ENCODE assay signal across 37 cellular contexts in genomic region chr3:17333893-17334292, GRCh38.
"Had no signal": no experiment of that assay in that cellular context is flagged by ENCODE, and none has a peak within 500 bp of the region (broad histone marks: within the 10 kb centered on the region; RNA-seq: fewer than 3 reads in every experiment).

No MANE protein-coding gene starts in this region.

- H3K27me3 Mint-ChIP-seq: activated B cell treated with CpG ODN at 0.5 μM for 24 hours; activated CD4-positive, alpha-beta memory T cell treated with anti-CD3 and anti-CD28 coated beads for 36 hours; activated CD4-positive, alpha-beta T cell treated with anti-CD3 and anti-CD28 coated beads, Interleukin-2, amount 10 ng/mL, durations not matched to agents 24 days and 14 days; activated CD8-positive, alpha-beta T cell treated with anti-CD3 and anti-CD28 coated beads for 36 hours; activated naive CD8-positive, alpha-beta T cell treated with anti-CD3 and anti-CD28 coated beads for 36 hours; activated T-helper 17 cell treated with anti-CD3 and anti-CD28 coated beads, Interleukin-2, amount 50 U/mL, for 72 hours; brain; central memory CD8-positive, alpha-beta T cell had no signal

- H3K9me3 ChIP-seq: adrenal gland had no signal

- H3K27ac ChIP-seq: adrenal gland, cardiac muscle cell, WERI-Rb-1 had no signal

- H3K36me3 ChIP-seq: adrenal gland, cardiac muscle cell, WERI-Rb-1 had no signal

- H3K4me1 Mint-ChIP-seq: activated B cell treated with CpG ODN at 0.5 μM for 24 hours; activated CD4-positive, alpha-beta T cell treated with anti-CD3 and anti-CD28 coated beads, Interleukin-2, amount 10 ng/mL, durations not matched to agents 24 days and 14 days; activated T-helper 17 cell treated with anti-CD3 and anti-CD28 coated beads, Interleukin-2, amount 50 U/mL, for 72 hours; central memory CD8-positive, alpha-beta T cell had no signal

- ATAC-seq: activated CD8-positive, alpha-beta T cell treated with anti-CD3 and anti-CD28 coated beads for 36 hours; activated naive CD4-positive, alpha-beta T cell treated with anti-CD3 and anti-CD28 coated beads, Interleukin-2, amount 50 U/mL, for 72 hours; activated T-cell treated with anti-CD3 and anti-CD28 coated beads, Interleukin-2, amount 50 U/mL, for 4 hours; activated T-cell treated with anti-CD3 and anti-CD28 coated beads, Interleukin-2, amount 50 U/mL, for 72 hours; activated T-helper 17 cell treated with anti-CD3 and anti-CD28 coated beads, Interleukin-2, amount 50 U/mL, for 72 hours had no signal

- H3K27ac Mint-ChIP-seq: activated B cell treated with CpG ODN at 0.5 μM for 24 hours; activated CD4-positive, alpha-beta memory T cell treated with anti-CD3 and anti-CD28 coated beads for 36 hours; activated CD4-positive, alpha-beta T cell treated with anti-CD3 and anti-CD28 coated beads, Interleukin-2, amount 10 ng/mL, durations not matched to agents 24 days and 14 days; activated CD8-positive, alpha-beta T cell treated with anti-CD3 and anti-CD28 coated beads for 36 hours; activated naive CD4-positive, alpha-beta T cell treated with anti-CD3 and anti-CD28 coated beads for 36 hours; activated naive CD4-positive, alpha-beta T cell treated with anti-CD3 and anti-CD28 coated beads, Interleukin-2, amount 50 U/mL, for 72 hours; activated naive CD8-positive, alpha-beta T cell treated with anti-CD3 and anti-CD28 coated beads for 36 hours; activated T-cell treated with anti-CD3 and anti-CD28 coated beads, Interleukin-2, amount 50 U/mL, for 72 hours; activated T-helper 1 cell treated with anti-CD3 and anti-CD28 coated beads, Interleukin-12 subunit alpha, Interleukin-12 subunit beta, Interleukin-2, Interleukin-4 antibody, amounts not matched to agents 30 ng/mL and 10 ng/mL and 1 ng/mL, durations not matched to agents 14 hours and 24 hours and 36 hours; activated T-helper 17 cell treated with anti-CD3 and anti-CD28 coated beads, Interleukin-2, amount 50 U/mL, for 72 hours; brain; T-helper 1 cell treated with Interleukin-12 subunit alpha and Interleukin-12 subunit beta and Interleukin-4 antibody, amounts not matched to agents 30 μg/mL and 1 μg/mL, for 36 hours; T-helper 2 cell treated with Interferon-gamma antibody and Interleukin-4, amounts not matched to agents 5 μg/mL and 100 μg/mL, for 36 hours had no signal

- DNase-seq: activated B cell treated with CpG ODN at 0.5 μM for 24 hours; activated CD4-positive, alpha-beta memory T cell treated with anti-CD3 and anti-CD28 coated beads for 36 hours; activated CD4-positive, alpha-beta T cell treated with anti-CD3 and anti-CD28 coated beads for 4 hours; activated CD4-positive, alpha-beta T cell treated with anti-CD3 and anti-CD28 coated beads, Interleukin-2, amount 10 ng/mL, durations not matched to agents 24 days and 14 days; activated CD4-positive, alpha-beta T cell treated with anti-CD3 and anti-CD28 coated beads, Interleukin-2, amount 50 U/mL, for 1 hour; activated CD4-positive, alpha-beta T cell treated with anti-CD3 and anti-CD28 coated beads, Interleukin-2, amount 50 U/mL, for 4 hours; activated CD4-positive, CD25-positive, alpha-beta regulatory T cell treated with anti-CD3 and anti-CD28 coated beads, Interleukin-2, amount 50 U/mL, for 72 hours; activated CD8-positive, alpha-beta memory T cell treated with anti-CD3 and anti-CD28 coated beads, Interleukin-2, amount 50 U/mL, for 4 hours; activated CD8-positive, alpha-beta T cell treated with anti-CD3 and anti-CD28 coated beads for 36 hours; activated effector memory CD4-positive, alpha-beta T cell treated with anti-CD3 and anti-CD28 coated beads, Interleukin-2, amount 50 U/mL, for 16 hours; activated gamma-delta T cell treated with Interleukin-2 at 50 U/mL for 16 hours; activated naive CD4-positive, alpha-beta T cell; activated naive CD4-positive, alpha-beta T cell treated with anti-CD3 and anti-CD28 coated beads for 36 hours; activated naive CD4-positive, alpha-beta T cell treated with anti-CD3 and anti-CD28 coated beads, Interleukin-2, amount 50 U/mL, for 16 hours; activated naive CD8-positive, alpha-beta T cell treated with anti-CD3 and anti-CD28 coated beads for 36 hours; activated T-cell treated with anti-CD3 and anti-CD28 coated beads for 4 hours; activated T-cell treated with anti-CD3 and anti-CD28 coated beads, Interleukin-2, amount 50 U/mL, for 1 hour; activated T-cell treated with anti-CD3 and anti-CD28 coated beads, Interleukin-2, amount 50 U/mL, for 4 hours; activated T-cell treated with anti-CD3 and anti-CD28 coated beads, Interleukin-2, amount 50 U/mL, for 72 hours; adrenal gland; amniotic stem cell; aorta; caudate nucleus; cerebellar nuclear complex; T-helper 1 cell; T-helper 2 cell; T-helper 9 cell; WERI-Rb-1 had no signal

- H3K4me3 Mint-ChIP-seq: activated B cell treated with CpG ODN at 0.5 μM for 24 hours; activated CD4-positive, alpha-beta memory T cell treated with anti-CD3 and anti-CD28 coated beads for 36 hours; activated CD4-positive, alpha-beta T cell treated with anti-CD3 and anti-CD28 coated beads, Interleukin-2, amount 10 ng/mL, durations not matched to agents 24 days and 14 days; activated CD8-positive, alpha-beta T cell treated with anti-CD3 and anti-CD28 coated beads for 36 hours; activated naive CD4-positive, alpha-beta T cell treated with anti-CD3 and anti-CD28 coated beads for 36 hours; activated naive CD8-positive, alpha-beta T cell treated with anti-CD3 and anti-CD28 coated beads for 36 hours; activated T-cell treated with anti-CD3 and anti-CD28 coated beads, Interleukin-2, amount 50 U/mL, for 4 hours; activated T-cell treated with anti-CD3 and anti-CD28 coated beads, Interleukin-2, amount 50 U/mL, for 72 hours; activated T-helper 1 cell treated with anti-CD3 and anti-CD28 coated beads, Interleukin-12 subunit alpha, Interleukin-12 subunit beta, Interleukin-2, Interleukin-4 antibody, amounts not matched to agents 30 ng/mL and 10 ng/mL and 1 ng/mL, durations not matched to agents 14 hours and 24 hours and 36 hours; activated T-helper 17 cell treated with anti-CD3 and anti-CD28 coated beads, Interleukin-2, amount 50 U/mL, for 72 hours; brain; central memory CD8-positive, alpha-beta T cell; T-helper 1 cell treated with Interleukin-12 subunit alpha and Interleukin-12 subunit beta and Interleukin-4 antibody, amounts not matched to agents 30 μg/mL and 1 μg/mL, for 36 hours; T-helper 2 cell treated with Interferon-gamma antibody and Interleukin-4, amounts not matched to agents 5 μg/mL and 100 μg/mL, for 36 hours had no signal

- FAIRE-seq: bronchial epithelial cell had no signal

- H3K27me3 ChIP-seq: adrenal gland, cardiac muscle cell had no signal

- H3K9me3 Mint-ChIP-seq: activated B cell treated with CpG ODN at 0.5 μM for 24 hours; activated CD4-positive, alpha-beta memory T cell treated with anti-CD3 and anti-CD28 coated beads for 36 hours; activated CD4-positive, alpha-beta T cell treated with anti-CD3 and anti-CD28 coated beads, Interleukin-2, amount 10 ng/mL, durations not matched to agents 24 days and 14 days; activated CD8-positive, alpha-beta T cell treated with anti-CD3 and anti-CD28 coated beads for 36 hours; activated naive CD4-positive, alpha-beta T cell treated with anti-CD3 and anti-CD28 coated beads for 36 hours; activated naive CD4-positive, alpha-beta T cell treated with anti-CD3 and anti-CD28 coated beads, Interleukin-2, amount 50 U/mL, for 72 hours; activated naive CD8-positive, alpha-beta T cell treated with anti-CD3 and anti-CD28 coated beads for 36 hours; activated T-cell treated with anti-CD3 and anti-CD28 coated beads, Interleukin-2, amount 50 U/mL, for 4 hours; activated T-cell treated with anti-CD3 and anti-CD28 coated beads, Interleukin-2, amount 50 U/mL, for 72 hours; activated T-helper 1 cell treated with anti-CD3 and anti-CD28 coated beads, Interleukin-12 subunit alpha, Interleukin-12 subunit beta, Interleukin-2, Interleukin-4 antibody, amounts not matched to agents 30 ng/mL and 10 ng/mL and 1 ng/mL, durations not matched to agents 14 hours and 24 hours and 36 hours; activated T-helper 17 cell treated with anti-CD3 and anti-CD28 coated beads, Interleukin-2, amount 50 U/mL, for 72 hours; brain; central memory CD8-positive, alpha-beta T cell; T-helper 1 cell treated with Interleukin-12 subunit alpha and Interleukin-12 subunit beta and Interleukin-4 antibody, amounts not matched to agents 30 μg/mL and 1 μg/mL, for 36 hours; T-helper 2 cell treated with Interferon-gamma antibody and Interleukin-4, amounts not matched to agents 5 μg/mL and 100 μg/mL, for 36 hours had no signal

- H3K36me3 Mint-ChIP-seq: activated naive CD4-positive, alpha-beta T cell treated with anti-CD3 and anti-CD28 coated beads, Interleukin-2, amount 50 U/mL, for 72 hours had no signal

- H3K4me3 ChIP-seq: adrenal gland, cardiac muscle cell had no signal
